8 cellular contexts compared by ENCODE assay signal in the genomic region with DNA sequence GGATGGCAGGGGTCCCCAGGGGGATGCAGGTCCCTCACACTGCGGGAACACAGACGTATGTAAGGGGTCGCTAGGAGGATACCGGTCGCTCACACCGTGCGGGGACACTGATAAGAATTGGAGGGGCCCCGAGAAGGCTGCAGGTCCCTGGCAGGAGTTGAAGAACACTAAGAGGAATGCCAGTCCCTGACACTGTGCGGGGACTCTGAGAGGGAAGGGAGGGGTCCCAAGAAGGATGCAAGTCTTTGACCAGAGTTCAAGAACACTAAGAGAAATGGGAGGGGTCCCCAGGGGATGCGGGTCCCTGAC. TPM values are rescaled to one million over a fixed set of nuclear protein-coding genes. Genes with fewer than 3 reads are reported as not detected.
DNase-seq lines count a peak whose midpoint lies in the region; ATAC-seq, FAIRE-seq and TF ChIP-seq lines count a peak whose summit lies in the region.

No MANE protein-coding gene starts in this region.

- FAIRE-seq in GM12878 (lab: Jason Lieb, UNC) = no peak

- intact Hi-C loops in GM12878 (cut with micrococcal nuclease; ENCODE audit: unreplicated experiment) = loop anchor here (5.0 kb wide), 3 partner anchors 37 to 272 kb away; no protein-coding TSS in a partner anchor

- no TSS peak for BruUV-seq in GM12878 (replicated peaks; lab: Mats Ljungman, UMichigan)

- H3K27ac ChIP-seq in GM12878 (ENCODE audit: control insufficient read depth, insufficient read depth) = peak overlapping the region; percentile 54
- H3K27ac ChIP-seq in lung (ENCODE audit: low read depth in 1 of 2, low read length in 1 of 2) = peak overlapping the region; percentile 38 to 77
- H3K27ac ChIP-seq in urinary bladder (ENCODE audit: low read depth) = no peak overlapping the region

- TF ChIP-seq POLR2A in GM12878 (IDR thresholded peaks at IDR 0.05; ENCODE audit: low read depth, low read length) = no peak

- no peaks in the 10 kb centered on the region for H3K27me3 Mint-ChIP-seq in activated naive CD4-positive, alpha-beta T cell treated with anti-CD3 and anti-CD28 coated beads, Interleukin-2, amount 50 U/mL, for 24 hours

- H3K9me3 ChIP-seq in GM12878 (replicated peaks; ENCODE audit: control insufficient read depth, insufficient read depth, low read length) = no peaks in the 10 kb centered on the region
- no peaks in the 10 kb centered on the region for H3K9me3 ChIP-seq in lung (ENCODE audit: control insufficient read depth in 2 of 2, insufficient read depth in 1 of 2, low read length in 1 of 2)

- peak overlapping the region; percentile 90 for H3K9ac ChIP-seq in GM12878 (ENCODE audit: control insufficient read depth, insufficient read depth, low read length)

- H3K4me3 ChIP-seq in GM12878 (peak overlapping the region; percentile 87), lung (peak overlapping the region; percentile 67), urinary bladder (ENCODE audit: low read depth, low read length) (peak overlapping the region; percentile 65)

- SMC1A ChIA-PET in GM12878 (lab: Charles Lee; ENCODE audit: uncharacterized antibody, unreplicated experiment) = interaction anchor here (0.7 to 5.3 kb wide), 17 partner anchors 14 to 577 kb away, joined by 3 to 48 read pairs (median 4); no protein-coding TSS in a partner anchor

- H2AFZ ChIP-seq in GM12878 (ENCODE audit: control insufficient read depth, low read depth, low read length) = peak overlapping the region; percentile 95

- peak overlapping the region; percentile 97 for H3K4me3 Mint-ChIP-seq in activated naive CD4-positive, alpha-beta T cell treated with anti-CD3 and anti-CD28 coated beads, Interleukin-2, amount 50 U/mL, for 24 hours

- ATAC-seq in GM12878 (peak; percentile 1; the same call in 2 of the 3 replicates), lung (ENCODE audit: insufficient read depth, low FRiP score) (no peak), GM18517 (IDR thresholded peaks at IDR 0.05; ENCODE audit: unreplicated experiment) (no peak), GM21381 (IDR thresholded peaks at IDR 0.05; ENCODE audit: unreplicated experiment) (no peak), GM18867 (IDR thresholded peaks at IDR 0.05; ENCODE audit: unreplicated experiment) (no peak)

- in situ Hi-C loops in GM12878 (cut with MboI) = loop anchor here (5.0 kb wide), 3 partner anchors 327 to 607 kb away; no protein-coding TSS in a partner anchor

- TF ChIP-seq EP300 in GM12878 (IDR thresholded peaks at IDR 0.05; ENCODE audit: borderline replicate concordance in 1 of 2, control insufficient read depth in 1 of 2, low read depth in 2 of 2, low read length in 2 of 2) = no peak

- H3K4me1 ChIP-seq in GM12878 (ENCODE audit: control insufficient read depth, insufficient read depth, low read length) = no peaks in the 10 kb centered on the region
- peaks cover 0 to 3% of the 10 kb centered on the region in 2 donors for H3K4me1 ChIP-seq in lung (ENCODE audit: control insufficient read depth in 2 of 2, insufficient read depth in 2 of 2, low read length in 2 of 2)
- no peaks in the 10 kb centered on the region for H3K4me1 ChIP-seq in urinary bladder (ENCODE audit: insufficient read depth)

- CTCF ChIA-PET in GM12878 (lab: Yijun Ruan, JAX) = interaction anchor here (0.6 to 5.8 kb wide), 64 partner anchors 9 to 1385 kb away, joined by 3 to 57 read pairs (median 4); no protein-coding TSS in a partner anchor

- no peak for DNase-seq in activated naive CD4-positive, alpha-beta T cell treated with Interleukin-2 at 50 U/mL for 16 hours
- DNase-seq in GM12878 (ENCODE audit: low read depth, low spot score) (no peak), lung (ENCODE audit: low spot score) (no peak)

- no peaks in the 10 kb centered on the region for H3K27me3 ChIP-seq in GM12878 (replicated peaks in 1 of 2; ENCODE audit: control insufficient read depth in 2 of 2, insufficient read depth in 2 of 2, low read length in 1 of 2)
- H3K27me3 ChIP-seq in lung (ENCODE audit: control insufficient read depth, insufficient read depth) = no peaks in the 10 kb centered on the region

- peaks cover 35% of the 10 kb centered on the region for H3K4me1 Mint-ChIP-seq in activated naive CD4-positive, alpha-beta T cell treated with anti-CD3 and anti-CD28 coated beads, Interleukin-2, amount 50 U/mL, for 24 hours

- 0% methylated on average over 10 of the region's 10 CpGs for WGBS in GM12878 (ENCODE audit: insufficient coverage, insufficient replicate concordance, low lambda C conversion rate, missing lambda C conversion rate)
- 1% methylated on average over 10 of the region's 10 CpGs for WGBS in lung, 2 donors
- 2% methylated on average over 10 of the region's 10 CpGs for WGBS in urinary bladder

- peaks cover 10% of the 10 kb centered on the region for H3K79me2 ChIP-seq in GM12878 (ENCODE audit: control insufficient read depth, insufficient read depth, low read length)

- no peaks in the 10 kb centered on the region for H3K36me3 ChIP-seq in GM12878 (ENCODE audit: control insufficient read depth in 2 of 2, insufficient read depth in 2 of 2, low read length in 1 of 2)
- H3K36me3 ChIP-seq in lung (ENCODE audit: control insufficient read depth in 2 of 2, insufficient read depth in 2 of 2, low read length in 2 of 2) = no peaks in the 10 kb centered on the region
- H3K36me3 ChIP-seq in urinary bladder (ENCODE audit: insufficient read depth) = no peaks in the 10 kb centered on the region

- peak overlapping the region; percentile 96 for H3K4me2 ChIP-seq in GM12878 (ENCODE audit: control insufficient read depth, insufficient read depth)

- no peaks in the 10 kb centered on the region for H4K20me1 ChIP-seq in GM12878 (ENCODE audit: control insufficient read depth, insufficient read depth)

- peaks cover 2% of the 10 kb centered on the region for H3K36me3 Mint-ChIP-seq in activated naive CD4-positive, alpha-beta T cell treated with anti-CD3 and anti-CD28 coated beads, Interleukin-2, amount 50 U/mL, for 24 hours

- no peak for TF ChIP-seq RAD21 in GM12878 (IDR thresholded peaks at IDR 0.05; ENCODE audit: insufficient read depth, low read depth, low read length)

- RAD21 ChIA-PET in GM12878 (lab: Charles Lee; ENCODE audit: unreplicated experiment) = interaction anchor here (0.7 to 1.4 kb wide), 12 partner anchors 18 to 1025 kb away, joined by 3 to 23 read pairs (median 3); no protein-coding TSS in a partner anchor

- POLR2A ChIA-PET in GM12878 (lab: Charles Lee) = no interaction called here

- peak overlapping the region; percentile 88 for H3K27ac Mint-ChIP-seq in activated naive CD4-positive, alpha-beta T cell treated with anti-CD3 and anti-CD28 coated beads, Interleukin-2, amount 50 U/mL, for 24 hours

- H3K9me3 Mint-ChIP-seq in activated naive CD4-positive, alpha-beta T cell treated with anti-CD3 and anti-CD28 coated beads, Interleukin-2, amount 50 U/mL, for 24 hours = no peaks in the 10 kb centered on the region

- TF ChIP-seq CTCF in GM12878 (IDR thresholded peaks at IDR 0.05 in 2 of 3, conservative IDR thresholded peaks at IDR 0.05 in 1 of 3; ENCODE audit: control insufficient read depth in 2 of 3, extremely low read depth in 1 of 3, insufficient read depth in 1 of 3, low read depth in 3 of 3, low read length in 3 of 3) = no peak
- TF ChIP-seq CTCF in lung (IDR thresholded peaks at IDR 0.05; ENCODE audit: control extremely low read depth, extremely low read depth) = no peak

TF ChIP-seq in GM12878, 131 proteins besides CTCF, POLR2A, EP300 and RAD21 (continues in another document):
- TF ChIP-seq SMARCA5 (IDR thresholded peaks at IDR 0.05) = no peak
- TF ChIP-seq ZNF207 (IDR thresholded peaks at IDR 0.05; ENCODE audit: borderline replicate concordance) = 0 out of 2 replicates have a peak, but pooled peaks have one; percentile 5
- no peak for TF ChIP-seq SIX5 (IDR thresholded peaks at IDR 0.05; ENCODE audit: low read depth, low read length, severe bottlenecking)
- no peak for TF ChIP-seq LARP7 (IDR thresholded peaks at IDR 0.05)
- TF ChIP-seq DPF2 (IDR thresholded peaks at IDR 0.05) = 0 out of 2 replicates have a peak, but pooled peaks have one; percentile 1
- TF ChIP-seq NR2F1 (conservative IDR thresholded peaks at IDR 0.05) = 0 out of 2 replicates have a peak, but pooled peaks have one; percentile 14
- no peak for TF ChIP-seq NR2C2 (IDR thresholded peaks at IDR 0.05; ENCODE audit: borderline replicate concordance, control insufficient read depth, insufficient read length, low read depth)
- no peak for TF ChIP-seq SUZ12 (IDR thresholded peaks at IDR 0.05; ENCODE audit: unreplicated experiment)
- no peak for TF ChIP-seq SIN3A (IDR thresholded peaks at IDR 0.05; ENCODE audit: low read depth, low read length)
- no peak for TF ChIP-seq EED (IDR thresholded peaks at IDR 0.05; ENCODE audit: low read depth)
- TF ChIP-seq, protein P1, sequence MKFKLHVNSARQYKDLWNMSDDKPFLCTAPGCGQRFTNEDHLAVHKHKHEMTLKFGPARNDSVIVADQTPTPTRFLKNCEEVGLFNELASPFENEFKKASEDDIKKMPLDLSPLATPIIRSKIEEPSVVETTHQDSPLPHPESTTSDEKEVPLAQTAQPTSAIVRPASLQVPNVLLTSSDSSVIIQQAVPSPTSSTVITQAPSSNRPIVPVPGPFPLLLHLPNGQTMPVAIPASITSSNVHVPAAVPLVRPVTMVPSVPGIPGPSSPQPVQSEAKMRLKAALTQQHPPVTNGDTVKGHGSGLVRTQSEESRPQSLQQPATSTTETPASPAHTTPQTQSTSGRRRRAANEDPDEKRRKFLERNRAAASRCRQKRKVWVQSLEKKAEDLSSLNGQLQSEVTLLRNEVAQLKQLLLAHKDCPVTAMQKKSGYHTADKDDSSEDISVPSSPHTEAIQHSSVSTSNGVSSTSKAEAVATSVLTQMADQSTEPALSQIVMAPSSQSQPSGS (IDR thresholded peaks at IDR 0.05; ENCODE audit: low read length) = no peak

RNA-seq across cellular contexts. Expression of a gene that starts 0.5 kb away (rescaled TPM):
- 9.9 and 10.9 TPM in 2 replicates for total RNA-seq in GM12878 (2013; cell fraction: nucleolus; rRNA removed)
- total RNA-seq in GM12878 (2014; rRNA removed) (8.2 and 10.0 TPM in 2 replicates), GM12878 (2014; rRNA removed; fragmentation: Illumina TruSeq; extraction: Trizol) (9.3 and 9.6 TPM in 2 replicates), GM12878 (2021) (12.5 and 13.5 TPM in 2 replicates), lung (10 to 100 TPM; 10.4 to 11.2 TPM), urinary bladder (18.4 TPM)
- 1.9 TPM for polyA plus RNA-seq in GM12878 (2011; ENCODE audit: low read depth)
- polyA plus RNA-seq in GM12878 (2011; rRNA removed) (8.4 and 9.0 TPM in 2 replicates), GM12878 (2014; fragmentation: Illumina TruSeq; extraction: Trizol) (7.3 and 8.4 TPM in 2 replicates), GM12878 (2014; fragmentation: Nextera tagmentation; extraction: Ambion mirVana) (10 to 100 TPM in 1 of 2 experiments, 1 to 10 TPM in 1; 5.7 to 15.6 TPM), GM12878 (2014; rRNA removed) (3.4 and 4.7 TPM in 2 replicates), GM12878 (2016; fragmentation: Nextera tagmentation; extraction: Ambion mirVana) (10 to 100 TPM; 24.0 to 24.6 TPM), lung (1 to 10 TPM; 1.5 to 2.1 TPM), urinary bladder (5.2 TPM)
- polyA plus RNA-seq in GM12878 (2011; cell fraction: cytosol; rRNA removed) = 2.5 and 3.1 TPM in 2 replicates
- 2.5 and 3.9 TPM in 2 replicates for polyA plus RNA-seq in GM12878 (2011; cell fraction: nucleus; rRNA removed)
- polyA plus RNA-seq in GM12878 (2012) = 2.1 and 3.8 TPM in 2 replicates
- 8.1 and 14.8 TPM in 2 replicates for polyA minus RNA-seq in GM12878 (2011; rRNA and poly(A)+ RNA removed)
- 10.0 and 10.1 TPM in 2 replicates for polyA minus RNA-seq in GM12878 (2011; cell fraction: cytosol; rRNA and poly(A)+ RNA removed)
- 3.3 and 5.6 TPM in 2 replicates for polyA minus RNA-seq in GM12878 (2011; cell fraction: nucleus; rRNA and poly(A)+ RNA removed)
